Comparison of ENCODE assay signal across 8 cellular contexts in genomic region chr19:27792576-27793127, GRCh38.
A peak's percentile ranks its signal among the peaks of the same experiment; 100 is the strongest.
DNase-seq lines count a peak whose midpoint lies in the region; ATAC-seq and TF ChIP-seq lines count a peak whose summit lies in the region.

No MANE protein-coding gene starts in this region.

- peak overlapping the region; percentile 93 for H3K4me3 ChIP-seq in GM23248
- H3K4me3 ChIP-seq in foreskin fibroblast (ENCODE audit: low read depth in 1 of 2, low read length in 2 of 2): peak overlapping the region; percentile 57 to 98
- H3K4me3 ChIP-seq in skeletal muscle cell (ENCODE audit: low read depth, low read length): peak overlapping the region; percentile 93

- peak overlapping the region; percentile 87 for H3K4me2 ChIP-seq in GM23248 (ENCODE audit: unreplicated experiment)

- H3K27me3 Mint-ChIP-seq in T-cell: no peaks in the 10 kb centered on the region

- no peaks in the 10 kb centered on the region for H3K27me3 ChIP-seq in GM23248 (replicated peaks; ENCODE audit: insufficient read depth)

- H4K20me1 ChIP-seq in GM23248 (ENCODE audit: insufficient read depth): no peaks in the 10 kb centered on the region

- CTCF ChIA-PET in T-cell (lab: Charles Lee): no interaction called here

- peak overlapping the region; percentile 85 for H3K9ac ChIP-seq in GM23248

- POLR2A ChIA-PET in T-cell (lab: Charles Lee): interaction anchor here in 1 of 2 donors (1.1 kb wide), 1 partner anchor 1814 kb away, joined by 7 read pairs; the partner anchor contains the start of gene POP4

- in situ Hi-C loops in GM23248 (cut with MboI): no loop called here

- H3K4me1 Mint-ChIP-seq in T-cell: peaks cover 30 to 46% (median 32%) of the 10 kb centered on the region in 3 donors

- H3K9me3 ChIP-seq in GM23248 (ENCODE audit: low read depth): no peaks in the 10 kb centered on the region

- peaks cover 12% of the 10 kb centered on the region; the same call in 1 of the 2 replicates for H3K4me1 ChIP-seq in GM23248 (ENCODE audit: insufficient read depth)

- peak overlapping the region; percentile 96 for H2AFZ ChIP-seq in GM23248

- peaks cover 86% of the 10 kb centered on the region for H3K79me2 ChIP-seq in GM23248 (ENCODE audit: insufficient read depth)

- DNase-seq in GM23248 (peak; percentile 6), T-cell (no peak), foreskin fibroblast (no peak), skeletal muscle cell (ENCODE audit: low read depth) (no peak), NCI-H226 (no peak), mucosa of gallbladder (ENCODE audit: low spot score) (no peak), COLO668 (lab: John Stamatoyannopoulos, UW; ENCODE audit: unreplicated experiment) (no peak)

- H3K36me3 ChIP-seq in GM23248 (ENCODE audit: low read depth): peaks cover 4% of the 10 kb centered on the region; the same call in 1 of the 2 replicates

- TF ChIP-seq CTCF in foreskin fibroblast (IDR thresholded peaks at IDR 0.05; ENCODE audit: low read depth, low read length): no peak

- ATAC-seq in T-cell (replicated peaks in 1 of 4) (no peak), GM18520 (IDR thresholded peaks at IDR 0.05; ENCODE audit: unreplicated experiment) (no peak)

- H3K27ac ChIP-seq in GM23248: peak overlapping the region; percentile 74

- H3K4me3 Mint-ChIP-seq in T-cell: peak overlapping the region; percentile 83 to 98 (median 94)

- no peaks in the 10 kb centered on the region for H3K9me2 ChIP-seq in GM23248 (ENCODE audit: insufficient read depth)

- peaks cover 5% of the 10 kb centered on the region for H3F3A ChIP-seq in GM23248 (ENCODE audit: insufficient read depth)

- 16 to 20% methylated on average over 6 of the region's 6 CpGs for WGBS in GM23248 (ENCODE audit: low coverage in 1 of 2, low lambda C conversion rate in 2 of 2, missing lambda C conversion rate in 2 of 2), 2 experiments

- H3K27ac Mint-ChIP-seq in T-cell: peak overlapping the region; percentile 94

- peaks cover 0 to 4% (median 0%) of the 10 kb centered on the region in 3 donors for H3K9me3 Mint-ChIP-seq in T-cell

- H3K36me3 Mint-ChIP-seq in T-cell: peaks cover 16% of the 10 kb centered on the region
